27 cellular contexts compared by ENCODE assay signal in genomic region chr1:97051823-97052222, GRCh38.
"Had no signal": no experiment of that assay in that cellular context is flagged by ENCODE, and none has a peak within 500 bp of the region (broad histone marks: within the 10 kb centered on the region; RNA-seq: fewer than 3 reads in every experiment).

No MANE protein-coding gene starts in this region.

- H3K27ac ChIP-seq: stomach, suprapubic skin, testis, thoracic aorta, thyroid gland, tibial artery, tibial nerve, transverse colon, upper lobe of left lung, upper lobe of right lung, uterus, vagina had no signal

- DNase-seq: stimulated activated CD4-positive, alpha-beta T cell treated with anti-CD3 and anti-CD28 coated beads, Interleukin-2, amount 100 ng/mL, for 48 hours; stimulated activated CD4-positive, alpha-beta T cell treated with anti-CD3 and anti-CD28 coated beads, Interleukin-4, amount 100 ng/mL, for 1 hour; stimulated activated CD4-positive, alpha-beta T cell treated with anti-CD3 and anti-CD28 coated beads, Interleukin-4, amount 100 ng/mL, for 24 hours; stimulated activated CD4-positive, alpha-beta T cell treated with anti-CD3 and anti-CD28 coated beads, Interleukin-4, amount 100 ng/mL, for 4 hours; stimulated activated CD8-positive, alpha-beta memory T cell treated with anti-CD3 and anti-CD28 coated beads, Interleukin-4, amount 100 ng/mL, for 48 hours; stimulated activated naive B cell treated with anti-CD40 and anti-IgM and Interleukin-4, amounts not matched to agents 10 μg/mL and 1 μg/mL and 100 μg/mL, for 72 hours; stimulated activated naive CD4-positive, alpha-beta T cell; stimulated activated naive CD4-positive, alpha-beta T cell treated with Interleukin-2 at 50 U/mL for 16 hours; stimulated activated naive CD8-positive, alpha-beta T cell treated with anti-CD3 and anti-CD28 coated beads, Interleukin-15, amount 100 ng/mL, for 72 hours; stimulated activated naive CD8-positive, alpha-beta T cell treated with anti-CD3 and anti-CD28 coated beads, Interleukin-15, Interleukin-2, amounts not matched to agents 100 U/mL and 50 U/mL, for 24 hours; stomach; substantia nigra; testis; thyroid gland; tibial artery; transverse colon; trophoblast cell; upper lobe of left lung; upper lobe of right lung; uterus had no signal

- H3K4me1 ChIP-seq: stomach, suprapubic skin, testis, thyroid gland, tibial artery, tibial nerve, upper lobe of left lung, upper lobe of right lung, uterus had no signal

- H3K36me3 ChIP-seq: stomach, suprapubic skin, thoracic aorta, thyroid gland, tibial artery, transverse colon, upper lobe of left lung, upper lobe of right lung, uterus, vagina had no signal

- H3K4me3 ChIP-seq: stomach, suprapubic skin, testis, thoracic aorta, thyroid gland, tibial artery, tibial nerve, transverse colon, upper lobe of left lung, upper lobe of right lung, uterus, vagina had no signal

- ATAC-seq: stimulated activated effector memory CD8-positive, alpha-beta T cell treated with anti-CD3 and anti-CD28 coated beads, Interleukin-12 subunit alpha, Interleukin-12 subunit beta, amount 100 ng/mL, for 72 hours; stimulated activated memory B cell treated with anti-CD40 and anti-IgM and Interleukin-4, amounts not matched to agents 10 μg/mL and 1 μg/mL and 100 μg/mL, for 72 hours; stimulated activated naive B cell treated with anti-CD40 and anti-IgM and Interleukin-4, amounts not matched to agents 10 μg/mL and 1 μg/mL and 100 μg/mL, for 72 hours; stimulated activated naive CD8-positive, alpha-beta T cell treated with anti-CD3 and anti-CD28 coated beads, Interleukin-15, amount 100 ng/mL, for 72 hours; stimulated activated naive CD8-positive, alpha-beta T cell treated with anti-CD3 and anti-CD28 coated beads, Interleukin-15, Interleukin-2, amounts not matched to agents 100 U/mL and 50 U/mL, for 24 hours; upper lobe of right lung had no signal

- FAIRE-seq: urothelium cell line had no signal

- H3K27me3 ChIP-seq: stomach, suprapubic skin, testis, thyroid gland, tibial artery, tibial nerve, transverse colon, upper lobe of left lung, upper lobe of right lung, uterus, vagina had no signal

- H3K9me3 ChIP-seq: testis, thoracic aorta, thyroid gland, upper lobe of right lung, uterus had no signal
